ENCODE assay signal across 8 cellular contexts in the genomic region with DNA sequence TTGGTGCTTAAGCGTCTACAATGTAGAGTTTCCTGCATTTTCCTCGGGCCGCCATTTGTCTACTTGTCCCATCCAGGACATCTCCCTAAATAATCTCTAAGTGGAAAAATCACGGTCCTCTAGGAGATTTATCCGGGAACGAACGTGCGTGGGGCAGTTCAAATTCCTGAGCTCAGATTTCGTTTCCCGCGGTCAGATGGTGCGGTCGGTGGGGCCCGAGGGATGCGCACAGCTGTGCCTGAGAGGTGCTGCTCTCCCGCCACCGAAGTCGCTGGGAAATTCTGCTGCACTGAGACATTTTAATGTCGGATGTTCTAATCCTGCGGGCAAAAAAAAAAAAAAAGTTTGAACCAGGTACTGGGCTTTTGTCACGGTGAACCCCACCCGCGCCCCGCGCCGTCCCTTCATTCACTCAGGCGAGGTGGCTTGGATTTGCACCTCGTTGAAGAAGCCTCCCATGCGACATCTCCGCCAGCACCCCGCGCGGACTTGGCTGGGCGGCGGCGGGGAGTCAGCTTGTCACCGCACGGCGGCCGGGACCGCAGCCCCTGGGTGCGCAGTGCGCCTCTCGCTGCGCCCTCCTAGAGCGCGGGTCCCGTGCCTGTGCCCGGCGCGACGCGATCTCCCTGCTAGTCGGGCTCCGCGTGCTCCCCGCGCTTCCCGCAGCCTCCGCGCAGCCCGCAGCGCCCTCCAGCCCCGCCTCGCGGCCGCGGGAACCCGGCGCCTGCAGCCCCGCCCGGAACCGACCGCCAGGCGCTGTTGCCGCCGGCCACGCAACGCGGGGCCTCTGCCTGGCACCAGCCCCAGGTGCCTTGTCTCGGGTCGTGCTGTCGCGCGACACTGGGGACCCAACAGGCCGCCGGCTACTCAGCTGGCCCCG.
A peak's percentile ranks its signal among the peaks of the same experiment; 100 is the strongest.
DNase-seq lines count a peak whose midpoint lies in the region; ATAC-seq and TF ChIP-seq lines count a peak whose summit lies in the region.

No MANE protein-coding gene starts in this region.

- peaks cover 21 to 26% (median 23%) of the 10 kb centered on the region in 3 donors for H3K4me1 Mint-ChIP-seq in naive B cell

- no peak for TF ChIP-seq POLR2A in esophagus squamous epithelium (IDR thresholded peaks at IDR 0.05)

- no peak for DNase-seq in SK-N-MC (ENCODE audit: low read depth, low spot score)
- no peak for DNase-seq in esophagus squamous epithelium (lab: John Stamatoyannopoulos, UW)
- no peak for DNase-seq in naive B cell
- peak; percentile 59 to 77 for DNase-seq in aorta
- DNase-seq in stimulated activated CD4-positive, alpha-beta T cell treated with anti-CD3 and anti-CD28 coated beads, Interleukin-4, amount 100 ng/mL, for 24 hours = no peak
- DNase-seq in dedifferentiated amniotic fluid mesenchymal stem cell (ENCODE audit: extremely low spot score) = no peak

- peaks cover 0 to 7% (median 0%) of the 10 kb centered on the region in 3 donors for H3K27me3 Mint-ChIP-seq in naive B cell

- no peaks in the 10 kb centered on the region for H3K9me3 ChIP-seq in SK-N-MC (ENCODE audit: low read depth, low read length)
- H3K9me3 ChIP-seq in esophagus squamous epithelium = no peaks in the 10 kb centered on the region
- no peaks in the 10 kb centered on the region for H3K9me3 ChIP-seq in aorta (ENCODE audit: control insufficient read depth, low read length)

- ATAC-seq in GM18498 (IDR thresholded peaks at IDR 0.05; ENCODE audit: unreplicated experiment) (peak; percentile 42), naive B cell (ENCODE audit: low read depth in 2 of 2) (peak; percentile 50 to 57), aorta (ENCODE audit: low FRiP score) (peak; percentile 73)

- 6% methylated on average over 12 to 30 of the region's 88 CpGs for WGBS in esophagus squamous epithelium, 2 donors
- WGBS in aorta, 2 donors = 2 to 4% methylated on average over 59 to 88 of the region's 88 CpGs

- no peaks in the 10 kb centered on the region for H3K36me3 Mint-ChIP-seq in naive B cell

- H3K9ac ChIP-seq in SK-N-MC (ENCODE audit: insufficient read length) = peak overlapping the region; percentile 7

- H2AFZ ChIP-seq in ACC112 (ENCODE audit: low read length, unreplicated experiment) = peak overlapping the region; percentile 95

- peaks cover 11% of the 10 kb centered on the region for H3K4me1 ChIP-seq in ACC112 (ENCODE audit: control insufficient read depth, insufficient read depth, low read length, unreplicated experiment)
- H3K4me1 ChIP-seq in esophagus squamous epithelium = peaks cover 0 to 33% (median 0%) of the 10 kb centered on the region in 3 donors
- H3K4me1 ChIP-seq in aorta (ENCODE audit: control insufficient read depth in 1 of 2, insufficient read depth in 2 of 2, low read length in 2 of 2) = peaks cover 0 to 2% of the 10 kb centered on the region in 2 donors

- H3K9me3 Mint-ChIP-seq in naive B cell = no peaks in the 10 kb centered on the region

- H3K27ac ChIP-seq in ACC112 (ENCODE audit: low read depth, low read length) = peak overlapping the region; percentile 6; the same call in 1 of the 2 replicates
- no peak overlapping the region for H3K27ac ChIP-seq in SK-N-MC
- peak overlapping the region; percentile 50 to 78 (median 73) for H3K27ac ChIP-seq in esophagus squamous epithelium
- H3K27ac ChIP-seq in aorta (ENCODE audit: low read depth in 1 of 2, low read length in 2 of 2) = no peak overlapping the region

- H3K4me3 Mint-ChIP-seq in naive B cell = peak overlapping the region; percentile 88 to 98 (median 92)

- H3K36me3 ChIP-seq in ACC112 (ENCODE audit: insufficient read depth, low read length) = no peaks in the 10 kb centered on the region
- H3K36me3 ChIP-seq in SK-N-MC (ENCODE audit: insufficient read depth, low read length) = no peaks in the 10 kb centered on the region
- no peaks in the 10 kb centered on the region for H3K36me3 ChIP-seq in esophagus squamous epithelium
- no peaks in the 10 kb centered on the region for H3K36me3 ChIP-seq in aorta (ENCODE audit: control insufficient read depth in 1 of 2, insufficient read depth in 2 of 2, low read length in 1 of 2)

- no peaks in the 10 kb centered on the region for H3K27me3 ChIP-seq in ACC112 (ENCODE audit: insufficient read depth, low read length)
- H3K27me3 ChIP-seq in esophagus squamous epithelium = peaks cover 0 to 55% (median 0%) of the 10 kb centered on the region in 4 donors
- H3K27me3 ChIP-seq in aorta (ENCODE audit: control insufficient read depth in 1 of 2, insufficient read depth in 2 of 2, low read length in 1 of 2) = no peaks in the 10 kb centered on the region

- H3K79me2 ChIP-seq in ACC112 (ENCODE audit: control insufficient read depth, insufficient read depth, low read length, unreplicated experiment) = no peaks in the 10 kb centered on the region

- H3K27ac Mint-ChIP-seq in naive B cell = peak overlapping the region; percentile 95 to 98 (median 97)

- peak overlapping the region; percentile 83 for H3K4me3 ChIP-seq in ACC112 (ENCODE audit: low read depth, low read length)
- H3K4me3 ChIP-seq in SK-N-MC = peak overlapping the region; percentile 79
- H3K4me3 ChIP-seq in esophagus squamous epithelium = peak overlapping the region; percentile 48 to 75 (median 52)
- H3K4me3 ChIP-seq in aorta (ENCODE audit: low read length in 2 of 2) = peak overlapping the region; percentile 73 to 95

- peak in 4 of 6 experiments; percentile 22 to 59 (median 31) for TF ChIP-seq CTCF in esophagus squamous epithelium (IDR thresholded peaks at IDR 0.05)

- intact Hi-C loops in esophagus squamous epithelium (cut with DNase I) (loop anchor here (10.0 kb wide), 1 partner anchor 365 kb away; no protein-coding TSS in a partner anchor), aorta (cut with DNase I) (loop anchor here (5.0 to 10.0 kb wide), 3 partner anchors 363 to 548 kb away; no protein-coding TSS in a partner anchor)

Comparison
In these comparisons a context has a peak if more than half of its experiments do, and no peak if none do; other contexts are left out.
1. H3K27ac ChIP-seq: peak in ACC112 (single experiment) and esophagus squamous epithelium (4 of 4); none in SK-N-MC (single experiment) and aorta (0 of 2).
2. DNase-seq: peak in aorta (2 of 2); none in SK-N-MC (single experiment), esophagus squamous epithelium (single experiment), naive B cell (single experiment), stimulated activated CD4-positive, alpha-beta T cell treated with anti-CD3 and anti-CD28 coated beads, Interleukin-4, amount 100 ng/mL, for 24 hours (single experiment) and dedifferentiated amniotic fluid mesenchymal stem cell (single experiment).
3. Peak in every context shown above with its lines, with median percentiles within 50 percentile points of each other: H3K4me3 ChIP-seq and ATAC-seq.